In genomic region chr15:80390942-80391341, GRCh38 we compare ENCODE assay signal across 1 cellular context. TPM values are rescaled to one million over a fixed set of nuclear protein-coding genes. Genes with fewer than 3 reads are reported as not detected.
"Had no signal": no experiment of that assay in that cellular context is flagged by ENCODE, and none has a peak within 500 bp of the region (broad histone marks: within the 10 kb centered on the region; RNA-seq: fewer than 3 reads in every experiment).

No MANE protein-coding gene starts in this region.

RNA-seq across cellular contexts. Expression of gene ARNT2, which starts 13.2 kb away (rescaled TPM):
- total RNA-seq: OCI-LY7 had no signal
